Comparison of ENCODE assay signal across 26 cellular contexts in the genomic region with DNA sequence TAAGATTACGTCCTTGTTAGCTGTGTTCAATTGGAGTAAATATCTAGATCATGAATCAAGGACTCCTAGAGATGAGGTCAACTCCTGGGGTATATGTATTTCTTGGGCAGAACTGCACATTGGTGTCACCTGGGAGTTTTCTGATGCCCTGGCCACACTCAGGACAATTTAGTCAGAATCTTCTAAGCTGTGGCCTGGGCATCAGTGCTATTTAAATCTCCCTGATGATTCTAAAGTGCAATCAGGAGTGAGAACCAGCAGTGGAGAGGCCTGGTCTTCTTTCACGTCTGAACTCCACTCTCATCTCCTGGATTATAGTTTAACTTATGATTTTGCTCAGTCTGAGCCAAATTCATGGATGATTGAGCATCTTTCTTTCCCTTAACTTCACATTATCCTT.
"Had no signal": no experiment of that assay in that cellular context is flagged by ENCODE, and none has a peak within 500 bp of the region (broad histone marks: within the 10 kb centered on the region; RNA-seq: fewer than 3 reads in every experiment).

No MANE protein-coding gene starts in this region.

- DNase-seq: colonic mucosa; effector CD8-positive, alpha-beta T cell; erythroblast; head of caudate nucleus; kidney; left ventricle myocardium superior; lower lobe of right lung; naive thymus-derived CD8-positive, alpha-beta T cell; occipital lobe; ovary; posterior cingulate gyrus; stimulated activated CD4-positive, alpha-beta T cell treated with anti-CD3 and anti-CD28 coated beads, Interleukin-12 subunit alpha, Interleukin-12 subunit beta, amount 100 ng/mL, for 4 hours; stimulated activated CD4-positive, alpha-beta T cell treated with anti-CD3 and anti-CD28 coated beads, Interleukin-1b, Interleukin-23, amount 100 ng/mL, for 48 hours; stimulated activated CD4-positive, alpha-beta T cell treated with anti-CD3 and anti-CD28 coated beads, Interleukin-4, amount 100 ng/mL, for 1 hour; stimulated activated CD8-positive, alpha-beta memory T cell treated with anti-CD3 and anti-CD28 coated beads, Interleukin-4, amount 100 ng/mL, for 48 hours; stimulated activated naive CD4-positive, alpha-beta T cell; stimulated activated naive CD8-positive, alpha-beta T cell treated with anti-CD3 and anti-CD28 coated beads, Interleukin-15, amount 100 ng/mL, for 72 hours; transverse colon; upper lobe of right lung; uterus had no signal

- ATAC-seq: left ventricle myocardium superior; lower lobe of right lung; naive thymus-derived CD8-positive, alpha-beta T cell; sciatic nerve; stimulated activated naive CD8-positive, alpha-beta T cell treated with anti-CD3 and anti-CD28 coated beads, Interleukin-15, amount 100 ng/mL, for 72 hours; upper lobe of right lung had no signal

- H3K4me3 ChIP-seq: colonic mucosa, lower lobe of right lung, ovary, right atrium auricular region, smooth muscle cell, suprapubic skin, transverse colon, upper lobe of right lung, uterus had no signal

- FAIRE-seq: endothelial cell of umbilical vein, frontal cortex, kidney had no signal
